26 cellular contexts compared by ENCODE assay signal in the genomic region with DNA sequence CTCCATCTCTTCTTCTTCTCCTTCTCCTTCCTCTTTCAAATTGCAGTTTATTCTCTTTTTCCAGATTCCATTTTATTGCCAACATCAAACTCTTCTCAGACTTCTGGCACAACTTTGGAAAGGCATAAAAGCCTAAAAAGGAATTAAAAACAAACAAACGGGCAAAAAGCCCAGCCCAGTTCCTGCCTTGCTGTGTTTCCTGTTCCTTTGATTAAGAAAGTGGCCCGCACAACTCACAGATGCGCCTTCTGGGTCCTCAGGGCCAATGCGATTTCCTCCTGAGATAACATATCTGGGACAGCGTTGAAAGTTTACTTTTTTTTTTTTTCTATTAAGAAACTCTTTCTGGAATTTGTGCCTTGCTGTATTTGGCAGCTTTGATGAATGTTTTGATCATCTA.
DNase-seq lines count a peak whose midpoint lies in the region; ATAC-seq and TF ChIP-seq lines count a peak whose summit lies in the region.
"Had no signal": no experiment of that assay in that cellular context is flagged by ENCODE, and none has a peak within 500 bp of the region (broad histone marks: within the 10 kb centered on the region; RNA-seq: fewer than 3 reads in every experiment).

No MANE protein-coding gene starts in this region.

- H3K36me3 ChIP-seq in heart right ventricle = no peaks in the 10 kb centered on the region
- H3K36me3 ChIP-seq in neural progenitor cell = no peaks in the 10 kb centered on the region
- no peaks in the 10 kb centered on the region for H3K36me3 ChIP-seq in suprapubic skin
- H3K36me3 ChIP-seq: transverse colon had no signal

- H3K4me1 ChIP-seq in heart right ventricle = peaks cover 0 to 12% (median 0%) of the 10 kb centered on the region in 9 donors
- no peaks in the 10 kb centered on the region for H3K4me1 ChIP-seq in neural progenitor cell
- no peaks in the 10 kb centered on the region for H3K4me1 ChIP-seq in suprapubic skin
- H3K4me1 ChIP-seq: transverse colon had no signal

- H3K27ac Mint-ChIP-seq in neural progenitor cell (no peak overlapping the region), WTC11 (no peak overlapping the region)
- H3K27ac Mint-ChIP-seq: activated CD4-positive, alpha-beta memory T cell treated with anti-CD3 and anti-CD28 coated beads for 36 hours; B cell; T-helper 1 cell treated with Interleukin-12 subunit alpha and Interleukin-12 subunit beta and Interleukin-4 antibody, amounts not matched to agents 30 μg/mL and 1 μg/mL, for 36 hours had no signal

- no peak overlapping the region for H3K4me3 Mint-ChIP-seq in neural progenitor cell
- H3K4me3 Mint-ChIP-seq in WTC11 = no peak overlapping the region
- H3K4me3 Mint-ChIP-seq: activated CD4-positive, alpha-beta memory T cell treated with anti-CD3 and anti-CD28 coated beads for 36 hours; B cell; central memory CD8-positive, alpha-beta T cell; neural crest cell; stimulated activated naive CD8-positive, alpha-beta T cell treated with anti-CD3 and anti-CD28 coated beads, Interleukin-15, amount 100 ng/mL, for 72 hours; T-helper 1 cell treated with Interleukin-12 subunit alpha and Interleukin-12 subunit beta and Interleukin-4 antibody, amounts not matched to agents 30 μg/mL and 1 μg/mL, for 36 hours had no signal

- H3K27ac ChIP-seq in heart right ventricle (peak overlapping the region in 8 of 10 donors; percentile 24 to 51 (median 42)), coronary artery (peak overlapping the region; percentile 34 to 77), neural progenitor cell (no peak overlapping the region), suprapubic skin (no peak overlapping the region)
- H3K27ac ChIP-seq: SK-N-MC, transverse colon had no signal

- no peaks in the 10 kb centered on the region for H3F3A ChIP-seq in neural progenitor cell (ENCODE audit: low read depth)

- H3K4me3 ChIP-seq in heart right ventricle (peak overlapping the region in 6 of 10 donors; percentile 11 to 41 (median 36)), coronary artery (peak overlapping the region; percentile 64), neural progenitor cell (no peak overlapping the region), suprapubic skin (peak overlapping the region; percentile 6)
- H3K4me3 ChIP-seq: SK-N-MC, skin epidermis, transverse colon had no signal

- DNase-seq in heart right ventricle (no peak), cardiac septum (ENCODE audit: low spot score) (no peak), coronary artery (ENCODE audit: low spot score) (no peak), neural progenitor cell (ENCODE audit: low spot score) (no peak), suprapubic skin (ENCODE audit: low spot score in 2 of 2) (no peak), GOT3 (lab: John Stamatoyannopoulos, UW) (no peak), NCI-H1092 treated with DMSO at 0.1 percent for 48 hours (lab: John Stamatoyannopoulos, UW) (no peak), WTC11 (ENCODE audit: low spot score) (no peak)
- DNase-seq: activated CD4-positive, alpha-beta memory T cell treated with anti-CD3 and anti-CD28 coated beads for 36 hours; activated CD8-positive, alpha-beta memory T cell treated with anti-CD3 and anti-CD28 coated beads, Interleukin-2, amount 50 U/mL, for 48 hours; activated naive CD4-positive, alpha-beta T cell treated with anti-CD3 and anti-CD28 coated beads, Interleukin-2, amount 50 U/mL, for 16 hours; anterior cingulate cortex; NCI-H1105; NCI-H2029 treated with DMSO at 0.1 percent for 48 hours; NCI-H226; NCI-H774; stimulated activated CD8-positive, alpha-beta memory T cell treated with anti-CD3 and anti-CD28 coated beads, Interleukin-4, amount 100 ng/mL, for 48 hours; stimulated activated naive CD8-positive, alpha-beta T cell treated with anti-CD3 and anti-CD28 coated beads, Interleukin-15, amount 100 ng/mL, for 72 hours; transverse colon had no signal

- H3K4me1 Mint-ChIP-seq in neural progenitor cell (peaks cover 2% of the 10 kb centered on the region), WTC11 (0 out of 2 replicates have a peak, but pooled peaks cover 2% of the 10 kb centered on the region)
- H3K4me1 Mint-ChIP-seq: B cell; central memory CD8-positive, alpha-beta T cell; neural crest cell; stimulated activated naive CD8-positive, alpha-beta T cell treated with anti-CD3 and anti-CD28 coated beads, Interleukin-15, amount 100 ng/mL, for 72 hours had no signal

- WGBS in heart right ventricle, 2 donors = 42 to 51% methylated on average over 5 of the region's 5 CpGs
- 25% methylated on average over 5 of the region's 5 CpGs for WGBS in suprapubic skin

- H3K9ac ChIP-seq in neural progenitor cell = no peak overlapping the region

- H3K27me3 Mint-ChIP-seq in neural progenitor cell (ENCODE audit: insufficient read depth, low read depth) (peaks cover 4% of the 10 kb centered on the region), WTC11 (ENCODE audit: low read depth) (no peaks in the 10 kb centered on the region; the same call in 1 of the 2 replicates)
- H3K27me3 Mint-ChIP-seq: B cell; central memory CD8-positive, alpha-beta T cell had no signal

- intact Hi-C loops in heart right ventricle (cut with DNase I) = no loop called here
- intact Hi-C loops in cardiac septum (cut with DNase I) = no loop called here

- TF ChIP-seq EP300 in suprapubic skin (IDR thresholded peaks at IDR 0.05) = no peak

- peak overlapping the region; percentile 69 for H2AFZ ChIP-seq in neural progenitor cell (replicated peaks)

- TF ChIP-seq POLR2A in suprapubic skin (IDR thresholded peaks at IDR 0.05) = no peak

- no peaks in the 10 kb centered on the region for H3K79me2 ChIP-seq in neural progenitor cell (ENCODE audit: low read depth)

- ATAC-seq in heart right ventricle = peak in 4 of 8 donors; percentile 19 to 71 (median 54)
- ATAC-seq in WTC11 = no peak
- ATAC-seq: activated CD4-positive, CD25-positive, alpha-beta regulatory T cell treated with anti-CD3 and anti-CD28 coated beads, Interleukin-2, amount 50 U/mL, for 24 hours; stimulated activated naive CD8-positive, alpha-beta T cell treated with anti-CD3 and anti-CD28 coated beads, Interleukin-15, amount 100 ng/mL, for 72 hours had no signal

- no peaks in the 10 kb centered on the region for H4K20me1 ChIP-seq in neural progenitor cell (ENCODE audit: low read depth)

- no peak for TF ChIP-seq CTCF in heart right ventricle (IDR thresholded peaks at IDR 0.05)
- no peak for TF ChIP-seq CTCF in coronary artery (IDR thresholded peaks at IDR 0.05)
- no peak for TF ChIP-seq CTCF in neural progenitor cell (IDR thresholded peaks at IDR 0.05)
- no peak for TF ChIP-seq CTCF in suprapubic skin (IDR thresholded peaks at IDR 0.05)
- no peak for TF ChIP-seq CTCF in WTC11 (IDR thresholded peaks at IDR 0.05)

- H3K9me3 ChIP-seq in heart right ventricle (peaks cover 0 to 12% (median 0%) of the 10 kb centered on the region in 11 donors), neural progenitor cell (ENCODE audit: low read depth) (peaks cover 6% of the 10 kb centered on the region), suprapubic skin (peaks cover 3% of the 10 kb centered on the region)

- H3K27me3 ChIP-seq in heart right ventricle = no peaks in the 10 kb centered on the region
- H3K27me3 ChIP-seq in neural progenitor cell = no peaks in the 10 kb centered on the region
- H3K27me3 ChIP-seq in suprapubic skin = no peaks in the 10 kb centered on the region
- H3K27me3 ChIP-seq: transverse colon had no signal

- H3K4me2 ChIP-seq in neural progenitor cell = no peak overlapping the region

- CTCF ChIA-PET in WTC11 (lab: Charles Lee) = interaction anchor here (1.1 to 1.2 kb wide), 2 partner anchors 12 to 94 kb away, joined by 3 to 4 read pairs; no protein-coding TSS in a partner anchor

- H3K36me3 Mint-ChIP-seq in neural progenitor cell (no peaks in the 10 kb centered on the region), WTC11 (peaks cover 7% of the 10 kb centered on the region)
- H3K36me3 Mint-ChIP-seq: activated CD4-positive, alpha-beta memory T cell treated with anti-CD3 and anti-CD28 coated beads for 36 hours had no signal

- POLR2A ChIA-PET in WTC11 (lab: Charles Lee) = no interaction called here

- H3K9me3 Mint-ChIP-seq in neural progenitor cell (peaks cover 9% of the 10 kb centered on the region), WTC11 (peaks cover 16% of the 10 kb centered on the region)
- H3K9me3 Mint-ChIP-seq: activated CD4-positive, alpha-beta memory T cell treated with anti-CD3 and anti-CD28 coated beads for 36 hours had no signal

TF ChIP-seq in WTC11, 78 proteins besides CTCF, POLR2A, EP300 and RAD21:
- no peak for TF ChIP-seq TCF7 (CRISPR knock-in tag; IDR thresholded peaks at IDR 0.05; ENCODE audit: low read depth)
- TF ChIP-seq RORB (CRISPR knock-in tag; IDR thresholded peaks at IDR 0.05) = no peak
- no peak for TF ChIP-seq TP53 (CRISPR knock-in tag; IDR thresholded peaks at IDR 0.05)

Comparison
In these comparisons a context has a peak if more than half of its experiments do, and no peak if none do; other contexts are left out.
1. H3K27ac ChIP-seq: peak in heart right ventricle (8 of 10) and coronary artery (2 of 2); none in neural progenitor cell (single experiment) and suprapubic skin (single experiment).